In genomic region chr1:15290382-15290781, GRCh38 we compare ENCODE assay signal across 20 cellular contexts. TPM values are rescaled to one million over a fixed set of nuclear protein-coding genes. Genes with fewer than 3 reads are reported as not detected.
DNase-seq lines count a peak whose midpoint lies in the region; ATAC-seq, FAIRE-seq and TF ChIP-seq lines count a peak whose summit lies in the region.
"Had no signal": no experiment of that assay in that cellular context is flagged by ENCODE, and none has a peak within 500 bp of the region (broad histone marks: within the 10 kb centered on the region; RNA-seq: fewer than 3 reads in every experiment).

No MANE protein-coding gene starts in this region.

- H3K27ac Mint-ChIP-seq in T-helper 2 cell treated with Interferon-gamma antibody and Interleukin-4, amounts not matched to agents 5 μg/mL and 100 μg/mL, for 36 hours = no peak overlapping the region
- H3K27ac Mint-ChIP-seq: nephron progenitor cell had no signal

- H3K4me3 Mint-ChIP-seq in T-helper 2 cell treated with Interferon-gamma antibody and Interleukin-4, amounts not matched to agents 5 μg/mL and 100 μg/mL, for 36 hours = no peak overlapping the region
- H3K4me3 Mint-ChIP-seq: activated naive CD4-positive, alpha-beta T cell treated with anti-CD3 and anti-CD28 coated beads, Interleukin-2, amount 50 U/mL, for 24 hours; nephron progenitor cell had no signal

- no peak overlapping the region for H2BK5ac ChIP-seq in H1 (ENCODE audit: low read depth, low read length)

- H4K20me1 ChIP-seq in H1 (replicated peaks in 1 of 2; ENCODE audit: control insufficient read depth in 1 of 2, insufficient read depth in 2 of 2, low read length in 2 of 2) = no peaks in the 10 kb centered on the region

- ATAC-seq in GM19452 (IDR thresholded peaks at IDR 0.05; ENCODE audit: unreplicated experiment) = no peak
- no peak for ATAC-seq in left lung
- ATAC-seq: heart right ventricle, left lobe of liver had no signal

- H3K36me3 ChIP-seq in H1 (ENCODE audit: control insufficient read depth in 2 of 4, insufficient read depth in 4 of 4, low read length in 3 of 4) (no peaks in the 10 kb centered on the region), left lung (no peaks in the 10 kb centered on the region)
- H3K36me3 ChIP-seq: heart right ventricle had no signal

- no peak overlapping the region for H3K56ac ChIP-seq in H1 (replicated peaks; ENCODE audit: insufficient read length, low read depth, low read length)

- H3K14ac ChIP-seq in H1 (ENCODE audit: insufficient read length) = no peak overlapping the region

- no peaks in the 10 kb centered on the region for H3K4me1 Mint-ChIP-seq in T-helper 2 cell treated with Interferon-gamma antibody and Interleukin-4, amounts not matched to agents 5 μg/mL and 100 μg/mL, for 36 hours (ENCODE audit: low read depth)
- H3K4me1 Mint-ChIP-seq: nephron progenitor cell had no signal

- H3K4me3 ChIP-seq in H1 (ENCODE audit: extremely low read depth in 1 of 4, insufficient read depth in 2 of 4, low read depth in 3 of 4, low read length in 4 of 4) (no peak overlapping the region), left lung (no peak overlapping the region), lower leg skin (ENCODE audit: low read depth, poor library complexity, severe bottlenecking) (no peak overlapping the region)
- H3K4me3 ChIP-seq: heart right ventricle had no signal

- H3K27ac ChIP-seq in H1 (ENCODE audit: low read depth, low read length) = no peak overlapping the region
- H3K27ac ChIP-seq in left lung = no peak overlapping the region
- H3K27ac ChIP-seq in RWPE1 = no peak overlapping the region
- H3K27ac ChIP-seq: C4-2B, heart right ventricle, HL-60, VCaP had no signal

- H3K18ac ChIP-seq in H1 (ENCODE audit: extremely low read depth, low read length) = no peak overlapping the region

- no peaks in the 10 kb centered on the region for H3K23me2 ChIP-seq in H1 (ENCODE audit: low read depth, low read length)

- H4K8ac ChIP-seq in H1 (ENCODE audit: extremely low read depth, insufficient read depth, low read length) = no peak overlapping the region; the same call in 1 of the 2 replicates

- no peak for TF ChIP-seq CTCF in H1 (IDR thresholded peaks at IDR 0.05; ENCODE audit: control extremely low read depth in 1 of 3, insufficient read depth in 1 of 3, low read depth in 1 of 3, low read length in 3 of 3)
- TF ChIP-seq CTCF in left lung (IDR thresholded peaks at IDR 0.05) = no peak
- TF ChIP-seq CTCF in lower leg skin (IDR thresholded peaks at IDR 0.05) = no peak
- TF ChIP-seq CTCF in RWPE1 (conservative IDR thresholded peaks at IDR 0.05; ENCODE audit: low read depth) = no peak

- no peak overlapping the region for H3K9ac ChIP-seq in H1 (replicated peaks in 1 of 4; ENCODE audit: extremely low read depth in 1 of 4, low read depth in 3 of 4, low read length in 3 of 4)

- intact Hi-C loops in left lung (cut with DNase I) = no loop called here
- intact Hi-C loops in lower leg skin (cut with DNase I; ENCODE audit: low total_unique reads) = no loop called here

- FAIRE-seq in H1 (lab: Jason Lieb, UNC) = no peak
- FAIRE-seq: small intestine had no signal

- no peak overlapping the region for H3K4ac ChIP-seq in H1 (replicated peaks; ENCODE audit: insufficient read length, low read depth, low read length)

- peaks cover 7% of the 10 kb centered on the region for H3K9me3 Mint-ChIP-seq in T-helper 2 cell treated with Interferon-gamma antibody and Interleukin-4, amounts not matched to agents 5 μg/mL and 100 μg/mL, for 36 hours
- H3K9me3 Mint-ChIP-seq: activated naive CD4-positive, alpha-beta T cell treated with anti-CD3 and anti-CD28 coated beads, Interleukin-2, amount 50 U/mL, for 24 hours had no signal

- no peak for TF ChIP-seq EP300 in H1 (IDR thresholded peaks at IDR 0.05; ENCODE audit: borderline replicate concordance in 1 of 2, low read depth in 2 of 2, low read length in 2 of 2)

- peaks cover 2% of the 10 kb centered on the region for H3K27me3 Mint-ChIP-seq in T-helper 2 cell treated with Interferon-gamma antibody and Interleukin-4, amounts not matched to agents 5 μg/mL and 100 μg/mL, for 36 hours (ENCODE audit: low read depth)

- peak; percentile 31 for DNase-seq in stimulated activated CD4-positive, alpha-beta T cell treated with anti-CD3 and anti-CD28 coated beads, Interleukin-4, amount 100 ng/mL, for 24 hours
- DNase-seq in stimulated activated CD4-positive, alpha-beta T cell treated with anti-CD3 and anti-CD28 coated beads, Interleukin-4, amount 100 ng/mL, for 4 hours = no peak
- DNase-seq in T-helper 2 cell treated with Interferon-gamma antibody and Interleukin-4, amounts not matched to agents 5 μg/mL and 100 μg/mL, for 36 hours (ENCODE audit: low spot score) = peak; percentile 35
- DNase-seq in H1 (ENCODE audit: low read depth in 1 of 2, low spot score in 2 of 2) (no peak), left lung (no peak), lower leg skin (ENCODE audit: low spot score in 2 of 2) (no peak), RWPE1 (ENCODE audit: low spot score) (no peak)
- DNase-seq: effector CD4-positive, alpha-beta T cell; heart right ventricle; NCI-H1105; NCI-H526 treated with DMSO at 0.1 percent for 48 hours; nephron progenitor cell; SHP77; small intestine had no signal

- CTCF ChIA-PET in H1 (lab: Charles Lee; ENCODE audit: partially characterized antibody) = interaction anchor here (0.9 to 1.7 kb wide), 3 partner anchors 14 to 79 kb away, joined by 3 to 7 read pairs (median 4); no protein-coding TSS in a partner anchor
- CTCF ChIA-PET in RWPE1 (lab: Yijun Ruan, JAX) = interaction anchor here (0.6 kb wide), 2 partner anchors 18 to 157 kb away, joined by 3 to 4 read pairs; no protein-coding TSS in a partner anchor

- H3K27me3 ChIP-seq in H1 (replicated peaks in 1 of 4; ENCODE audit: control insufficient read depth in 3 of 4, extremely low read depth in 1 of 4, insufficient read depth in 3 of 4, low read length in 3 of 4) (no peaks in the 10 kb centered on the region), left lung (no peaks in the 10 kb centered on the region)

- TF ChIP-seq RAD21 in H1 (IDR thresholded peaks at IDR 0.05 in 1 of 2, conservative IDR thresholded peaks at IDR 0.05 in 1 of 2; ENCODE audit: low read depth in 2 of 2, low read length in 2 of 2) = no peak

- no peak overlapping the region for H4K5ac ChIP-seq in H1 (ENCODE audit: insufficient read length, low read depth, low read length)

- H2BK20ac ChIP-seq in H1 (ENCODE audit: low read length) = no peak overlapping the region

- no peak overlapping the region for H2BK12ac ChIP-seq in H1 (ENCODE audit: low read depth, low read length)

- no peak overlapping the region for H2AFZ ChIP-seq in H1 (ENCODE audit: low read length)

- H3K23ac ChIP-seq in H1 (ENCODE audit: insufficient read length) = no peak overlapping the region

- H3K36me3 Mint-ChIP-seq in T-helper 2 cell treated with Interferon-gamma antibody and Interleukin-4, amounts not matched to agents 5 μg/mL and 100 μg/mL, for 36 hours (ENCODE audit: low read depth) = no peaks in the 10 kb centered on the region
- H3K36me3 Mint-ChIP-seq: activated naive CD4-positive, alpha-beta T cell treated with anti-CD3 and anti-CD28 coated beads, Interleukin-2, amount 50 U/mL, for 24 hours had no signal

- TF ChIP-seq POLR2A in H1 (IDR thresholded peaks at IDR 0.05; ENCODE audit: control extremely low read depth in 1 of 2, low read depth in 2 of 2, low read length in 2 of 2) (no peak), lower leg skin (IDR thresholded peaks at IDR 0.05) (no peak)

- H3K9me3 ChIP-seq in H1 (ENCODE audit: insufficient read depth in 2 of 2, low read depth in 1 of 2, low read length in 1 of 2) (no peaks in the 10 kb centered on the region), left lung (peaks cover 0 to 1% of the 10 kb centered on the region in 2 donors)

- H3K4me2 ChIP-seq in H1 (ENCODE audit: insufficient read depth in 1 of 2, low read depth in 2 of 2, low read length in 2 of 2) = no peak overlapping the region

- no peak overlapping the region for H4K91ac ChIP-seq in H1 (replicated peaks; ENCODE audit: insufficient read length, low read length)

- POLR2A ChIA-PET in H1 (lab: Charles Lee; ENCODE audit: partially characterized antibody) = no interaction called here
- POLR2A ChIA-PET in RWPE1 (lab: Yijun Ruan, JAX; ENCODE audit: low non-redundant PET) = no interaction called here

- H3K4me1 ChIP-seq in H1 (replicated peaks in 1 of 4; ENCODE audit: control insufficient read depth in 3 of 4, insufficient read depth in 4 of 4, low read length in 3 of 4) (no peaks in the 10 kb centered on the region), left lung (no peaks in the 10 kb centered on the region)
- H3K4me1 ChIP-seq: heart right ventricle had no signal

- 89% methylated on average over 9 of the region's 9 CpGs; no CpG with 5 or more reads in 1 of the 2 experiments for WGBS in H1 (ENCODE audit: extremely low coverage in 1 of 2, insufficient coverage in 1 of 2, insufficient read length in 1 of 2, insufficient replicate concordance in 2 of 2, low coverage in 1 of 2, low lambda C conversion rate in 2 of 2, missing lambda C conversion rate in 1 of 2), 2 experiments
- WGBS in lower leg skin, 2 donors = 87% methylated on average over 9 of the region's 9 CpGs

- H2AK5ac ChIP-seq in H1 (ENCODE audit: low read depth, low read length) = 0 out of 2 replicates have a peak overlapping the region, but pooled peaks have one; percentile 53

- no peaks in the 10 kb centered on the region for H3K79me1 ChIP-seq in H1 (ENCODE audit: low read depth, low read length)

- H2BK15ac ChIP-seq in H1 (ENCODE audit: low read length) = no peak overlapping the region

- H3K79me2 ChIP-seq in H1 (ENCODE audit: control insufficient read depth in 1 of 2, insufficient read depth in 2 of 2, low read length in 2 of 2) = no peaks in the 10 kb centered on the region

- no peak overlapping the region for H2BK120ac ChIP-seq in H1 (replicated peaks; ENCODE audit: low read depth, low read length)

TF ChIP-seq in H1, 55 proteins besides CTCF, POLR2A, EP300 and RAD21 (continues in another document):
- no peak for TF ChIP-seq MAFK (IDR thresholded peaks at IDR 0.05; ENCODE audit: low read depth, low read length)
- TF ChIP-seq KDM4A (IDR thresholded peaks at IDR 0.05; ENCODE audit: low read depth, low read length, severe bottlenecking) = no peak
- no peak for TF ChIP-seq RNF2 (IDR thresholded peaks at IDR 0.05; ENCODE audit: borderline replicate concordance, low read depth, low read length, missing control alignments, poor library complexity, severe bottlenecking)
- TF ChIP-seq TAF1 (IDR thresholded peaks at IDR 0.05; ENCODE audit: low read depth, low read length) = no peak
- no peak for TF ChIP-seq SIRT6 (IDR thresholded peaks at IDR 0.05; ENCODE audit: low read length)

RNA-seq across cellular contexts. Expression of gene FHAD1, which starts 43.4 kb away (rescaled TPM):
- 0.69 and 1.5 TPM in 2 replicates for total RNA-seq in H1 (2021; fragmentation: NEBNext Ultra II Directional; extraction: Animal tissue kit (Norgen Biotek cat#: 25700))
- polyA plus RNA-seq in H1 (2011; rRNA removed) = 0.39 TPM in 2 replicates
- 0.44 TPM for polyA plus RNA-seq in H1 (2011; cell fraction: cytosol; rRNA removed)
- 0.80 TPM for polyA plus RNA-seq in H1 (2011; cell fraction: nucleus; rRNA removed)
- polyA plus RNA-seq in H1 (2012, experiment 1 of 2) = 1.4 to 2.1 TPM (median 1.6 TPM) in 4 replicates
- polyA plus RNA-seq in H1 (2012, experiment 2 of 2) = 0.22 TPM
- polyA plus RNA-seq in H1 (2013, experiment 1 of 2) = 0.49 TPM
- 0.64 TPM for polyA plus RNA-seq in H1 (2013, experiment 2 of 2)
- polyA minus RNA-seq in H1 (2011; rRNA and poly(A)+ RNA removed) = 0.95 and 0.98 TPM in 2 replicates
- 4.1 TPM for polyA minus RNA-seq in H1 (2011; cell fraction: cytosol; rRNA and poly(A)+ RNA removed)
- polyA minus RNA-seq in H1 (2011; cell fraction: nucleus; rRNA and poly(A)+ RNA removed) = 0.40 TPM
- 1 to 10 TPM; 1.4 to 8.5 TPM for total RNA-seq in left lung
- total RNA-seq in lower leg skin = 1 to 10 TPM in 1 of 4 donors, under 1 TPM in 1, not detected in 2; 0.52 to 2.0 TPM
- total RNA-seq: left lobe of liver had no signal

Comparison
In these comparisons a context has a peak if more than half of its experiments do, and no peak if none do; other contexts are left out.
1. DNase-seq: peak in stimulated activated CD4-positive, alpha-beta T cell treated with anti-CD3 and anti-CD28 coated beads, Interleukin-4, amount 100 ng/mL, for 24 hours (single experiment) and T-helper 2 cell treated with Interferon-gamma antibody and Interleukin-4, amounts not matched to agents 5 μg/mL and 100 μg/mL, for 36 hours (single experiment); none in stimulated activated CD4-positive, alpha-beta T cell treated with anti-CD3 and anti-CD28 coated beads, Interleukin-4, amount 100 ng/mL, for 4 hours (0 of 2), H1 (0 of 2), left lung (0 of 2), lower leg skin (0 of 2) and RWPE1 (single experiment).